8 cellular contexts compared by ENCODE assay signal in genomic region chr1:52365746-52366516, GRCh38. TPM values are rescaled to one million over a fixed set of nuclear protein-coding genes. Genes with fewer than 3 reads are reported as not detected.
DNase-seq lines count a peak whose midpoint lies in the region; ATAC-seq and TF ChIP-seq lines count a peak whose summit lies in the region.

TSS of gene CC2D1B (minus strand) at chr1:52366205. CDS start at chr1:52364620, 1,585 bp downstream.

- no peaks in the 10 kb centered on the region for H3K27me3 ChIP-seq in lung (ENCODE audit: control insufficient read depth, insufficient read depth)

- no peaks in the 10 kb centered on the region for H3K9me3 ChIP-seq in lung (ENCODE audit: control insufficient read depth in 2 of 2, insufficient read depth in 1 of 2, low read length in 1 of 2)

- H3K36me3 ChIP-seq in lung (ENCODE audit: control insufficient read depth in 2 of 2, insufficient read depth in 2 of 2, low read length in 2 of 2), result peaks cover 5 to 15% of the 10 kb centered on the region in 2 donors

- peaks cover 4 to 5% of the 10 kb centered on the region in 2 donors for H3K4me1 ChIP-seq in lung (ENCODE audit: control insufficient read depth in 2 of 2, insufficient read depth in 2 of 2, low read length in 2 of 2)

- peak within 1 kb of the TSS; percentile 88 to 98 for H3K27ac ChIP-seq in lung (ENCODE audit: low read depth in 1 of 2, low read length in 1 of 2)

- TF ChIP-seq CTCF in lung (IDR thresholded peaks at IDR 0.05; ENCODE audit: control extremely low read depth, extremely low read depth), result no peak

- ATAC-seq in GM19467 (IDR thresholded peaks at IDR 0.05; ENCODE audit: unreplicated experiment) (peak; percentile 92), lung (ENCODE audit: insufficient read depth, low FRiP score) (peak; percentile 93)

- H3K4me3 ChIP-seq in lung, result peak within 1 kb of the TSS; percentile 94

- 0% methylated on average over 56 to 92 of the region's 92 CpGs for whole genome bisulfite sequencing in lung, 2 donors

- peak; percentile 99 for DNase-seq in CMK (ENCODE audit: low read depth)
- peak; percentile 93 for DNase-seq in HS-27A (ENCODE audit: low read depth)
- peak; percentile 89 for DNase-seq in NK-92 (lab: John Stamatoyannopoulos, UW; ENCODE audit: unreplicated experiment)
- DNase-seq in activated CD8-positive, alpha-beta memory T cell treated with anti-CD3 and anti-CD28 coated beads for 1 hour (ENCODE audit: extremely low read depth in 1 of 2, low read depth in 1 of 2), result peak; percentile 96 to 99
- peak; percentile 98 for DNase-seq in effector CD4-positive, alpha-beta T cell
- peak; percentile 99 for DNase-seq in lung (ENCODE audit: low spot score)
- peak; percentile 97 to 99 (median 97) for DNase-seq in stimulated activated CD4-positive, alpha-beta T cell treated with anti-CD3 and anti-CD28 coated beads, TNF-alpha, amount 100 ng/mL, for 4 hours (ENCODE audit: low read depth in 3 of 3)

RNA-seq across cellular contexts. Expression of gene CC2D1B, which starts in this region (rescaled TPM):
- total RNA-seq in lung, result 10 to 100 TPM; 21.1 to 54.6 TPM
- polyA plus RNA-seq in lung, result 10 to 100 TPM; 34.6 to 35.0 TPM

Comparison
In these comparisons a context has a peak if more than half of its experiments do, and no peak if none do; other contexts are left out.
1. Peak in every context shown above with its lines: DNase-seq, ATAC-seq, H3K4me3 ChIP-seq and H3K27ac ChIP-seq.